In the genomic region with DNA sequence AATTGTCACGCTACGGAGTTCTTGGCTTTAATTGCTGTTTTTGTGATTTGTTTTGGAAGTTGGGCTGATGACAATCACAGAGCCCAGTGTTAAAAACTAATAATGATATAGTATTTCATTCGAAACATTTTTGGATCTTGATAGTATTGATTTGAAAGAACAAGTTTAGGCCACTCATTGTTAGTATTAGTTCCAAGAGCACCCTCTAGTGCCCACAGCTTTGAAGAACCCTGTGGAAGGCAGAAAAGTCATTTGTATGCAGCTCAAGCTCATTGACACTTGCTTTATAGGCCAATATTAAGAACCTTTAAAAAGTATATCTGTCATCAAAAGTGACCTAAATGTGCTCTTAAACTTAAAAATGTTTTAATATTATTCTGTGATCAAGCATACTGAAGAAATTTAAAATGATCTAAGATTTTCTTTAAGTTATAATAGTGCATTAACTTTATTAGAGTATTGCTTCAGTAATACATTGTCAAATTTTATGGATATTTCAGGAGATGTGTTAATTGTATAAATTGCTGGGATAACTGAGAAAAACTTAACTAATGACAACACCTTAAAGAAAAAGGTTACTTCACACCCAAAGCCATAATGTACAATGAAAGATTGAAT, we compare ENCODE assay signal across 8 cellular contexts.
DNase-seq lines count a peak whose midpoint lies in the region; ATAC-seq and TF ChIP-seq lines count a peak whose summit lies in the region.

No MANE protein-coding gene starts in this region.

- ATAC-seq in HG03103 (IDR thresholded peaks at IDR 0.05; ENCODE audit: low read depth, unreplicated experiment): peak; percentile 64
- no peak for ATAC-seq in GM18861 (IDR thresholded peaks at IDR 0.05; ENCODE audit: unreplicated experiment)
- no peak for ATAC-seq in HG03439 (IDR thresholded peaks at IDR 0.05; ENCODE audit: unreplicated experiment)

- H3K27me3 Mint-ChIP-seq in nephron (ENCODE audit: low read depth): peaks cover 8% of the 10 kb centered on the region
- no peaks in the 10 kb centered on the region for H3K27me3 Mint-ChIP-seq in activated CD4-positive, alpha-beta T cell treated with anti-CD3 and anti-CD28 coated beads, Interleukin-2, amount 10 ng/mL, durations not matched to agents 24 days and 14 days

- H3K4me1 Mint-ChIP-seq in nephron: peaks cover 12% of the 10 kb centered on the region
- no peaks in the 10 kb centered on the region for H3K4me1 Mint-ChIP-seq in activated CD4-positive, alpha-beta T cell treated with anti-CD3 and anti-CD28 coated beads, Interleukin-2, amount 10 ng/mL, durations not matched to agents 24 days and 14 days

- TF ChIP-seq CTCF in GM06990 (IDR thresholded peaks at IDR 0.05; ENCODE audit: insufficient read depth, low read length, poor library complexity, severe bottlenecking) (peak; percentile 62), nephron (IDR thresholded peaks at IDR 0.05; ENCODE audit: unreplicated experiment in 3 of 3) (peak; percentile 78 to 88 (median 80))

- no peak overlapping the region for H3K4me3 Mint-ChIP-seq in nephron
- no peak overlapping the region for H3K4me3 Mint-ChIP-seq in activated CD4-positive, alpha-beta T cell treated with anti-CD3 and anti-CD28 coated beads, Interleukin-2, amount 10 ng/mL, durations not matched to agents 24 days and 14 days

- no peak for DNase-seq in GM06990 (ENCODE audit: extremely low read depth, insufficient read length)
- peak; percentile 53 for DNase-seq in NCI-H774 (lab: John Stamatoyannopoulos, UW)
- peak; percentile 70 for DNase-seq in dedifferentiated amniotic fluid mesenchymal stem cell (ENCODE audit: extremely low spot score)
- no peak for DNase-seq in activated CD4-positive, alpha-beta T cell treated with anti-CD3 and anti-CD28 coated beads, Interleukin-2, amount 10 ng/mL, durations not matched to agents 24 days and 14 days

- H3K36me3 ChIP-seq in GM06990 (ENCODE audit: control insufficient read depth, insufficient read depth, low read length): no peaks in the 10 kb centered on the region

- H3K4me3 ChIP-seq in GM06990 (replicated peaks; ENCODE audit: low read depth, low read length): no peak overlapping the region

- no peaks in the 10 kb centered on the region for H3K36me3 Mint-ChIP-seq in nephron (ENCODE audit: low read depth)
- H3K36me3 Mint-ChIP-seq in activated CD4-positive, alpha-beta T cell treated with anti-CD3 and anti-CD28 coated beads, Interleukin-2, amount 10 ng/mL, durations not matched to agents 24 days and 14 days (ENCODE audit: low read depth): no peaks in the 10 kb centered on the region

- no peaks in the 10 kb centered on the region for H3K9me3 Mint-ChIP-seq in nephron
- H3K9me3 Mint-ChIP-seq in activated CD4-positive, alpha-beta T cell treated with anti-CD3 and anti-CD28 coated beads, Interleukin-2, amount 10 ng/mL, durations not matched to agents 24 days and 14 days: no peaks in the 10 kb centered on the region

- H3K27me3 ChIP-seq in GM06990 (replicated peaks; ENCODE audit: control insufficient read depth, insufficient read depth, low read length): no peaks in the 10 kb centered on the region

- H3K27ac Mint-ChIP-seq in nephron: peak overlapping the region in 1 of 3 experiments; percentile 57
- no peak overlapping the region for H3K27ac Mint-ChIP-seq in activated CD4-positive, alpha-beta T cell treated with anti-CD3 and anti-CD28 coated beads, Interleukin-2, amount 10 ng/mL, durations not matched to agents 24 days and 14 days

- intact Hi-C loops in activated CD4-positive, alpha-beta T cell treated with anti-CD3 and anti-CD28 coated beads, Interleukin-2, amount 10 ng/mL, durations not matched to agents 24 days and 14 days (cut with micrococcal nuclease): no loop called here

Comparison
In these comparisons a context has a peak if more than half of its experiments do, and no peak if none do; other contexts are left out.
1. DNase-seq: peak in NCI-H774 (single experiment) and dedifferentiated amniotic fluid mesenchymal stem cell (single experiment); none in GM06990 (single experiment) and activated CD4-positive, alpha-beta T cell treated with anti-CD3 and anti-CD28 coated beads, Interleukin-2, amount 10 ng/mL, durations not matched to agents 24 days and 14 days (single experiment).